ENCODE assay signal across 9 cellular contexts in the genomic region with DNA sequence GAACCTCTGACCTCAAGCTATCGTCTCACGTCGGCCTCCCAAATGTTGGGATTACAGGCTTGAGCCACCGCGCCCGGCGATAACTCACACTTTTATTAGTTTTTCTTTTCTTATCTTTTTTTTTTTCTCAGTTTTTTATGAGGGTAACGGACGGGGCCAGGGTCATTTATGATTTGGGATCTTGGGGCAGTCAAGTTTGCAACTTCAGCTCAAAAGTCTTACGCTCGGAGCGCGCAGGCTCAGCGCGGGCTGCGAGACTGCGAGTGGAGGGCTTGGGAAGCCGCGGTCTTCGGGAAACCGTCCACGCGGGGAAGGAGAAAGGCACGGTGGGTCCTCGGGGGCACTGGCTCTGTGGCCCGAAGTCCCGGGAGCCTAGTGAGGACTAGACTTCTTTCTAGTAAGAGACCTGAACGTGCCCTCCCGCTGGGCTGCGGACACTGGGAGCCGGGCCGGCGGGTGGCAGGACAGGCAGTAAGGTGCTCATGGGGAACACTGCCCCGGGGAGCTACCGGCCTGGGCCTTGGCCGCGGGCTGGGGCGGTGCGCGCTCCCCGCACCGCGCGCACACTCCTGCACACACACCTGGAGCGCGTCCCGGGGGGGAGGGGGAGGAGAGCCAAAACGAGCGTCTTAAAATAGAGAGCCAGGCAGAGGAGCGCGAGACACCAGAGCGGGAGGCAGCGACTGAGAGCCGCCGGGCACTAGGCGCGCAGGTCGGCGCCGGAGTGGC. TPM values are rescaled to one million over a fixed set of nuclear protein-coding genes. Genes with fewer than 3 reads are reported as not detected.
DNase-seq lines count a peak whose midpoint lies in the region; ATAC-seq lines count a peak whose summit lies in the region.
"Had no signal": no experiment of that assay in that cellular context is flagged by ENCODE, and none has a peak within 500 bp of the region (broad histone marks: within the 10 kb centered on the region; RNA-seq: fewer than 3 reads in every experiment).

No MANE protein-coding gene starts in this region.

- no peak for ATAC-seq in naive B cell (ENCODE audit: low read depth in 2 of 2)
- no peak for ATAC-seq in GM21447 (IDR thresholded peaks at IDR 0.05; ENCODE audit: unreplicated experiment)
- no peak for ATAC-seq in HG03139 (IDR thresholded peaks at IDR 0.05; ENCODE audit: unreplicated experiment)
- ATAC-seq in GM21390 (IDR thresholded peaks at IDR 0.05; ENCODE audit: unreplicated experiment): no peak

- peak; percentile 51 for DNase-seq in Daoy (ENCODE audit: low read depth)
- peak; percentile 80 for DNase-seq in NCI-H510A (lab: John Stamatoyannopoulos, UW)
- DNase-seq in naive B cell: no peak
- DNase-seq in NCI-H446 treated with DMSO at 0.1 percent for 48 hours (lab: John Stamatoyannopoulos, UW): no peak

- peaks cover 22 to 39% (median 36%) of the 10 kb centered on the region in 3 donors for H3K4me1 Mint-ChIP-seq in naive B cell

- 5% methylated on average over 60 of the region's 60 CpGs for WGBS in ectodermal cell, 2 experiments

- H3K4me3 Mint-ChIP-seq in naive B cell: peak overlapping the region in 7 of 8 donors; percentile 39 to 82 (median 63)

- H3K4me1 ChIP-seq in ectodermal cell (ENCODE audit: control insufficient read depth, insufficient read depth, low read length): peaks cover 13% of the 10 kb centered on the region
- H3K4me1 ChIP-seq: HAP-1 had no signal

- H3K36me3 ChIP-seq in ectodermal cell (ENCODE audit: control insufficient read depth, insufficient read depth, low read length): no peaks in the 10 kb centered on the region
- H3K36me3 ChIP-seq: HAP-1 had no signal

- no peak overlapping the region for H3K27ac ChIP-seq in ectodermal cell (ENCODE audit: insufficient read depth, low read depth, low read length, poor library complexity, severe bottlenecking)

- peak overlapping the region in 1 of 6 donors; percentile 86 for H3K27ac Mint-ChIP-seq in naive B cell

- no peaks in the 10 kb centered on the region for H3K9me3 ChIP-seq in ectodermal cell (ENCODE audit: control insufficient read depth, low read length)
- H3K9me3 ChIP-seq: HAP-1 had no signal

- H3K4me3 ChIP-seq in ectodermal cell (ENCODE audit: insufficient read depth, low read depth, low read length): peak overlapping the region; percentile 22
- H3K4me3 ChIP-seq: HAP-1 had no signal

- H3K9me3 Mint-ChIP-seq in naive B cell: no peaks in the 10 kb centered on the region

- H3K27me3 ChIP-seq in ectodermal cell (ENCODE audit: control insufficient read depth, insufficient read depth, low read length, poor library complexity, severe bottlenecking): peaks cover 95% of the 10 kb centered on the region

- peaks cover 54 to 92% (median 88%) of the 10 kb centered on the region in 3 donors for H3K27me3 Mint-ChIP-seq in naive B cell

- peaks cover 0 to 13% of the 10 kb centered on the region in 2 donors for H3K36me3 Mint-ChIP-seq in naive B cell

RNA-seq across cellular contexts. Expression of a gene that starts 0.5 kb away (rescaled TPM):
- 0.51 TPM in 1 of 2 replicates, not detected in the other for total RNA-seq in Daoy (2014; rRNA removed; shearing (Covaris generic))
- polyA plus RNA-seq in ectodermal cell (2013, experiment 1 of 4): not detected
- 0.11 TPM for polyA plus RNA-seq in ectodermal cell (2013, experiment 2 of 4)
- polyA plus RNA-seq in ectodermal cell (2013, experiment 3 of 4): not detected
- polyA plus RNA-seq in ectodermal cell (2013, experiment 4 of 4): not detected
- polyA plus RNA-seq in naive B cell (ENCODE audit: low read depth in 6 of 6): not detected

Comparison
In these comparisons a context has a peak if more than half of its experiments do, and no peak if none do; other contexts are left out.
1. DNase-seq: peak in Daoy (single experiment) and NCI-H510A (single experiment); none in naive B cell (single experiment) and NCI-H446 treated with DMSO at 0.1 percent for 48 hours (single experiment).